ENCODE assay signal across 14 cellular contexts in genomic region chr11:104620991-104621390, GRCh38.
"Had no signal": no experiment of that assay in that cellular context is flagged by ENCODE, and none has a peak within 500 bp of the region (broad histone marks: within the 10 kb centered on the region; RNA-seq: fewer than 3 reads in every experiment).

No MANE protein-coding gene starts in this region.

- H3K27me3 ChIP-seq: foreskin keratinocyte had no signal

- H3K4me1 ChIP-seq: foreskin keratinocyte had no signal

- H3K27ac Mint-ChIP-seq: dendritic cell treated with granulocyte-macrophage colony-stimulating factor and Interleukin-4, amounts not matched to agents 40 ng/mL and 50 ng/mL, for 4 days; stimulated activated memory B cell treated with anti-CD40 and anti-IgM and Interleukin-4, amounts not matched to agents 10 μg/mL and 1 μg/mL and 100 μg/mL, for 72 hours; stimulated activated naive CD8-positive, alpha-beta T cell treated with anti-CD3 and anti-CD28 coated beads, Interleukin-15, amount 100 ng/mL, for 72 hours had no signal

- H3K4me3 ChIP-seq: mucosa of descending colon, thoracic aorta had no signal

- ATAC-seq: mucosa of descending colon; naive thymus-derived CD8-positive, alpha-beta T cell; right cardiac atrium; stimulated activated naive CD8-positive, alpha-beta T cell treated with anti-CD3 and anti-CD28 coated beads, Interleukin-15, amount 100 ng/mL, for 72 hours had no signal

- FAIRE-seq: colon, urothelium cell line had no signal

- DNase-seq: cerebellar nuclear complex; erythroblast; mucosa of descending colon; naive thymus-derived CD8-positive, alpha-beta T cell; right cardiac atrium; stimulated activated CD4-positive, alpha-beta T cell treated with anti-CD3 and anti-CD28 coated beads, Interleukin-4, amount 100 ng/mL, for 24 hours; stimulated activated naive CD8-positive, alpha-beta T cell treated with anti-CD3 and anti-CD28 coated beads, Interleukin-15, amount 100 ng/mL, for 72 hours; trophoblast cell had no signal

- H3K27me3 Mint-ChIP-seq: dendritic cell treated with granulocyte-macrophage colony-stimulating factor and Interleukin-4, amounts not matched to agents 40 ng/mL and 50 ng/mL, for 4 days; naive thymus-derived CD8-positive, alpha-beta T cell; stimulated activated memory B cell treated with anti-CD40 and anti-IgM and Interleukin-4, amounts not matched to agents 10 μg/mL and 1 μg/mL and 100 μg/mL, for 72 hours; stimulated activated naive CD8-positive, alpha-beta T cell treated with anti-CD3 and anti-CD28 coated beads, Interleukin-15, amount 100 ng/mL, for 72 hours had no signal

- H3K9me3 ChIP-seq: mucosa of descending colon, thoracic aorta had no signal

- H3K36me3 ChIP-seq: thoracic aorta had no signal

- H3K36me3 Mint-ChIP-seq: stimulated activated memory B cell treated with anti-CD40 and anti-IgM and Interleukin-4, amounts not matched to agents 10 μg/mL and 1 μg/mL and 100 μg/mL, for 72 hours had no signal

- H3K4me1 Mint-ChIP-seq: stimulated activated memory B cell treated with anti-CD40 and anti-IgM and Interleukin-4, amounts not matched to agents 10 μg/mL and 1 μg/mL and 100 μg/mL, for 72 hours had no signal

- H3K27ac ChIP-seq: foreskin keratinocyte, thoracic aorta had no signal

- H3K4me3 Mint-ChIP-seq: dendritic cell treated with granulocyte-macrophage colony-stimulating factor and Interleukin-4, amounts not matched to agents 40 ng/mL and 50 ng/mL, for 4 days; naive thymus-derived CD8-positive, alpha-beta T cell; stimulated activated memory B cell treated with anti-CD40 and anti-IgM and Interleukin-4, amounts not matched to agents 10 μg/mL and 1 μg/mL and 100 μg/mL, for 72 hours; stimulated activated naive CD8-positive, alpha-beta T cell treated with anti-CD3 and anti-CD28 coated beads, Interleukin-15, amount 100 ng/mL, for 72 hours had no signal
